Comparison of ENCODE assay signal across 1 cellular context in the genomic region with DNA sequence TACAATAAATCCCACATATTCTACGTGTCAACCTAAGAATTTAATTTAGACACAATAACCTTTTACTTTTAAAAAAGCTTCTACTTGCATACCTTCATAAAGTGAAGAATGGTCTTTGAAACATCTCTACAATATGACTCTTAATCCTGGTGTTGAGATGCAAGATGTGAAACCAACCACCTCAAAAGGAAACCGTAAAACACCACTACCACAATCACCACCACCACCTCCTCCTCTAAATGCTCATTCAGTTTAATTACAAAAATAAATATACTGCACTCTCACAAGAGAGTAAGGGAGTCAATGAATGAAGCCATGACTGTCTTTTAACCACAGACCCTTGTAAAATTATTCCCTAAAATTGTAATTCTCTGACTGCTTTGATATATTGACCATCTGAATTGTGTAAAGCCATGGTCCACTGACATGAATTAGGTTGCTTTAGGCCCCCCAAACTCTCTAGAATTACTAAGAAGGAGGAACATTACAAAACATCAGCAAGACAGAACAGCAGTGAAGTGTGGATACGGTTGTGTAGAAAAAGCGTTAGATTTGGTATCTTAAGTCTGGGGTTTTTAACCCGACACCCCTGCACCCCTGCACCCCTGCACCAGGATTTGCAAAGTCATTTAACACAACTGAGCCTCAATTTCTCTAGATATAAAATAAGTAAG.
TF ChIP-seq lines count a peak whose summit lies in the region.

No MANE protein-coding gene starts in this region.

TF ChIP-seq in GM12878, 131 proteins besides CTCF, POLR2A, EP300 and RAD21 (continued from another document):
- no peak for TF ChIP-seq PML (IDR thresholded peaks at IDR 0.05; ENCODE audit: low read length)
- 0 out of 2 replicates have a peak, but pooled peaks have one; percentile 37 for TF ChIP-seq IRF4 (IDR thresholded peaks at IDR 0.05; ENCODE audit: low read depth, low read length)
- TF ChIP-seq SIX5 (IDR thresholded peaks at IDR 0.05; ENCODE audit: low read depth, low read length, severe bottlenecking) = no peak
- TF ChIP-seq MTA3 (IDR thresholded peaks at IDR 0.05; ENCODE audit: borderline replicate concordance, low read length) = 0 out of 2 replicates have a peak, but pooled peaks have one; percentile 58
- no peak for TF ChIP-seq MYB (IDR thresholded peaks at IDR 0.05; ENCODE audit: borderline replicate concordance, low read depth, low read length)
- TF ChIP-seq, protein P1, sequence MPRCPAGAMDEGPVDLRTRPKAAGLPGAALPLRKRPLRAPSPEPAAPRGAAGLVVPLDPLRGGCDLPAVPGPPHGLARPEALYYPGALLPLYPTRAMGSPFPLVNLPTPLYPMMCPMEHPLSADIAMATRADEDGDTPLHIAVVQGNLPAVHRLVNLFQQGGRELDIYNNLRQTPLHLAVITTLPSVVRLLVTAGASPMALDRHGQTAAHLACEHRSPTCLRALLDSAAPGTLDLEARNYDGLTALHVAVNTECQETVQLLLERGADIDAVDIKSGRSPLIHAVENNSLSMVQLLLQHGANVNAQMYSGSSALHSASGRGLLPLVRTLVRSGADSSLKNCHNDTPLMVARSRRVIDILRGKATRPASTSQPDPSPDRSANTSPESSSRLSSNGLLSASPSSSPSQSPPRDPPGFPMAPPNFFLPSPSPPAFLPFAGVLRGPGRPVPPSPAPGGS (IDR thresholded peaks at IDR 0.05; ENCODE audit: borderline replicate concordance, insufficient read depth, low read depth, low read length, poor library complexity, severe bottlenecking) = no peak
- no peak for TF ChIP-seq BRCA1 (IDR thresholded peaks at IDR 0.05; ENCODE audit: low read depth, low read length)
- no peak for TF ChIP-seq NFYA (IDR thresholded peaks at IDR 0.05; ENCODE audit: borderline replicate concordance, low read depth, low read length)
- no peak for TF ChIP-seq CREB1 (IDR thresholded peaks at IDR 0.05; ENCODE audit: low read depth)
- TF ChIP-seq, protein P2, sequence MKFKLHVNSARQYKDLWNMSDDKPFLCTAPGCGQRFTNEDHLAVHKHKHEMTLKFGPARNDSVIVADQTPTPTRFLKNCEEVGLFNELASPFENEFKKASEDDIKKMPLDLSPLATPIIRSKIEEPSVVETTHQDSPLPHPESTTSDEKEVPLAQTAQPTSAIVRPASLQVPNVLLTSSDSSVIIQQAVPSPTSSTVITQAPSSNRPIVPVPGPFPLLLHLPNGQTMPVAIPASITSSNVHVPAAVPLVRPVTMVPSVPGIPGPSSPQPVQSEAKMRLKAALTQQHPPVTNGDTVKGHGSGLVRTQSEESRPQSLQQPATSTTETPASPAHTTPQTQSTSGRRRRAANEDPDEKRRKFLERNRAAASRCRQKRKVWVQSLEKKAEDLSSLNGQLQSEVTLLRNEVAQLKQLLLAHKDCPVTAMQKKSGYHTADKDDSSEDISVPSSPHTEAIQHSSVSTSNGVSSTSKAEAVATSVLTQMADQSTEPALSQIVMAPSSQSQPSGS (IDR thresholded peaks at IDR 0.05; ENCODE audit: low read length) = 0 out of 2 replicates have a peak, but pooled peaks have one; percentile 32
- TF ChIP-seq NFIC (IDR thresholded peaks at IDR 0.05; ENCODE audit: low read depth, low read length) = peak; percentile 47; the same call in 1 of the 2 replicates
